ENCODE assay signal across 1 cellular context in the genomic region with DNA sequence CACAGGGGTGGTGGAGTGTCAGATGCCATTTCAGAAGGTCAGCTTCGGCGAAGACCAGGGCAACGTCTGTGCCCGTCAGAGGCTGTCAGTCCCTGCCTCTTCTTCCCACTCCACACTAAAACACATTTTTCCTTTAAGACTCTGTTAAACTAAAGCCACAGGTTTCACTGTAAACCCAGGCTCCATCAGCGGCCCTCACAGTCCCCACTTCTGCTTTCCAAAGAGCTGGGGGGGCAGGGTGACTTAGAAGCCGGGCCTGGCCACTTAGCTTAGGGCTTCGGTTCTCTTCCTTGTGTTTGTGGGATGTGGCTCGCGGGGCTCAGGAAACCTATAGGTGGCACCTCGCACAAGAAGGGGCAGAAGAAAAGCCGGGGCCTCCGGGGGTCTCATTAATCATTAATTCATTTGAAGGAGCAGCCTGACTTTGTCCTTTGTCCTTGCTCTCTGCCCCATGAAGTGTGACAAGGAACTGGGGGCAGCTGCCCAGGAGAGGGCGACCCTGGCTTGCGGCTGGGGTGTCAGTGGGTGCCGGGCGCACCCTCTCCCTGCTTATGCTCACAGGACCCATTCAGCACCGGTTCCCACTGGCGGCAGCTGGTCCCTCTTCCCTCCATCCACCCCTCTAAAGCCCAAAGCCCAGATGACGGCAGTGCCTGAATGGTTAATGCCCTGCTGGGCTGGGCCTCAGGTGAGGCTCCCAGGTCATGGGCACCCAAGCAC.
TF ChIP-seq lines count a peak whose summit lies in the region.

No MANE protein-coding gene starts in this region.

TF ChIP-seq in IMR-90, 13 proteins besides CTCF, POLR2A, EP300 and RAD21 (continued from another document):
- TF ChIP-seq RCOR1 (IDR thresholded peaks at IDR 0.05; ENCODE audit: insufficient replicate concordance, low read length) = no peak
- TF ChIP-seq MXI1 (IDR thresholded peaks at IDR 0.05; ENCODE audit: borderline replicate concordance, low read depth, low read length) = no peak
- no peak for TF ChIP-seq NFE2L2 (IDR thresholded peaks at IDR 0.05; ENCODE audit: low read depth, low read length)
- TF ChIP-seq, protein P1, sequence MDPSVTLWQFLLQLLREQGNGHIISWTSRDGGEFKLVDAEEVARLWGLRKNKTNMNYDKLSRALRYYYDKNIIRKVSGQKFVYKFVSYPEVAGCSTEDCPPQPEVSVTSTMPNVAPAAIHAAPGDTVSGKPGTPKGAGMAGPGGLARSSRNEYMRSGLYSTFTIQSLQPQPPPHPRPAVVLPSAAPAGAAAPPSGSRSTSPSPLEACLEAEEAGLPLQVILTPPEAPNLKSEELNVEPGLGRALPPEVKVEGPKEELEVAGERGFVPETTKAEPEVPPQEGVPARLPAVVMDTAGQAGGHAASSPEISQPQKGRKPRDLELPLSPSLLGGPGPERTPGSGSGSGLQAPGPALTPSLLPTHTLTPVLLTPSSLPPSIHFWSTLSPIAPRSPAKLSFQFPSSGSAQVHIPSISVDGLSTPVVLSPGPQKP (IDR thresholded peaks at IDR 0.05; ENCODE audit: borderline replicate concordance, low read depth, low read length) = no peak
- no peak for TF ChIP-seq FOS (IDR thresholded peaks at IDR 0.05; ENCODE audit: low read depth, low read length)
